Comparison of ENCODE assay signal across 11 cellular contexts in the genomic region with DNA sequence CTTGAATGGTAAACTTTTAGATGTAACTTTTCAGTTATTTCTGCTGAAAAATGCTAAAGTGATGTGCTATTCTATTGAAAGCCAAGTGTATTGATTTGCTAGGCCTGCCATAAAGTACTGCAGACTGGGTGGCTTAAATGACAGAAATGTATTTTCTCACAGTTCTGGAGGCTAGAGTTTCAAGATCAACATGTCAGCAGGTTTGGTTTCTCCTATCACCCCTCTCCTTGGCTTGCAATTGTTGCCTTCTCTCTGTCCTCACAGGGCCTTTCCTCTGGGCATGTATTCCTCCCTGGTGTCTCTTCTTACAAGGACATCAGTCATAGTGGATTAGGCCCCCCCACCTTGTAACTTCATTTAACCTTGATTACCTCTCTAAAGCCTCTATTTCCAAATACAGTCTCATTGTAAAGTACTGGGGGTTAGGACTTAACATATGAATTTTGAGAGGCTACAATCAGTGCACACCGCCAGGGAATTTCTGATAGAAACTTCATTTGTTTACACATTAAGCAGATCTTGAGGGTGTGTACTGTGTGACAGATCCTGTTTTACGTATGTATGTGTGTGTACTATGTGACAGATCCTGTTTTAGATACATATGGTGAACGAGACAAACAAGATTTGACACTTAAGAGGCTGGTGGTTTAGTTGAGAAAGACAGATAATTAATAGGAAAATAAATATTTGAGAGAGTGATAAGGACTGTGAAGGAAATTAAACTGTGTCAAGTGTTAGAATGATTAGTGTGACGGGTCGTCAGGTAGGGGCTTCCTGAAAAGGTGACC. TPM values are rescaled to one million over a fixed set of nuclear protein-coding genes. Genes with fewer than 3 reads are reported as not detected.
A peak's percentile ranks its signal among the peaks of the same experiment; 100 is the strongest.
DNase-seq lines count a peak whose midpoint lies in the region; ATAC-seq and TF ChIP-seq lines count a peak whose summit lies in the region.
"Had no signal": no experiment of that assay in that cellular context is flagged by ENCODE, and none has a peak within 500 bp of the region (broad histone marks: within the 10 kb centered on the region; RNA-seq: fewer than 3 reads in every experiment).

No MANE protein-coding gene starts in this region.

- H4K20me1 ChIP-seq in DOHH2 (ENCODE audit: control insufficient read depth, insufficient read depth, low read depth, low read length) = peaks cover 11% of the 10 kb centered on the region
- peaks cover 20% of the 10 kb centered on the region for H4K20me1 ChIP-seq in hepatocyte (ENCODE audit: insufficient read depth, poor library complexity, severe bottlenecking)

- peaks cover 15% of the 10 kb centered on the region for H3F3A ChIP-seq in DOHH2 (ENCODE audit: control insufficient read depth, insufficient read depth)

- TF ChIP-seq CTCF in DOHH2 (IDR thresholded peaks at IDR 0.05; ENCODE audit: low read depth, low read length, poor library complexity, severe bottlenecking) (no peak), hepatocyte (IDR thresholded peaks at IDR 0.05; ENCODE audit: poor library complexity) (no peak), gastrocnemius medialis (IDR thresholded peaks at IDR 0.05 in 4 of 5, conservative IDR thresholded peaks at IDR 0.05 in 1 of 5) (no peak)

- H3K4me3 ChIP-seq in DOHH2 (ENCODE audit: low read length) (peak overlapping the region; percentile 28), hepatocyte (no peak overlapping the region), gastrocnemius medialis (no peak overlapping the region)

- H3K9me3 ChIP-seq in DOHH2 (ENCODE audit: control insufficient read depth, insufficient read depth, low read length) (no peaks in the 10 kb centered on the region), hepatocyte (ENCODE audit: low read depth) (no peaks in the 10 kb centered on the region), gastrocnemius medialis (no peaks in the 10 kb centered on the region)

- H3K79me2 ChIP-seq in DOHH2 (ENCODE audit: control insufficient read depth, low read length) (peaks cover 92% of the 10 kb centered on the region), hepatocyte (peaks cover 83% of the 10 kb centered on the region)

- H3K4me2 ChIP-seq in DOHH2 (ENCODE audit: low read length) (peak overlapping the region; percentile 59), hepatocyte (no peak overlapping the region)

- no peak for TF ChIP-seq POLR2A in gastrocnemius medialis (IDR thresholded peaks at IDR 0.05)

- H3K4me1 ChIP-seq in DOHH2 (ENCODE audit: control insufficient read depth, low read length) = peaks cover 69% of the 10 kb centered on the region
- peaks cover 25% of the 10 kb centered on the region for H3K4me1 ChIP-seq in hepatocyte (ENCODE audit: insufficient read depth)
- H3K4me1 ChIP-seq in gastrocnemius medialis = peaks cover 50 to 74% of the 10 kb centered on the region in 2 donors

- 46% methylated on average over 5 of the region's 5 CpGs for WGBS in hepatocyte (ENCODE audit: low lambda C conversion rate, missing lambda C conversion rate)

- H3K9me2 ChIP-seq in DOHH2 (replicated peaks; ENCODE audit: control insufficient read depth, low read length) = no peaks in the 10 kb centered on the region
- no peaks in the 10 kb centered on the region for H3K9me2 ChIP-seq in hepatocyte (replicated peaks; ENCODE audit: insufficient read depth)

- H2AFZ ChIP-seq in hepatocyte = no peak overlapping the region

- intact Hi-C loops in gastrocnemius medialis (cut with DNase I; ENCODE audit: low total_unique reads) (no loop called here), head of caudate nucleus (cut with DNase I) (no loop called here)

- in situ Hi-C loops in gastrocnemius medialis (cut with MboI; ENCODE audit: low sequenced_read_pairs in 4 of 4) = no loop called here

- H3K36me3 ChIP-seq in DOHH2 (ENCODE audit: control insufficient read depth, low read length) (peaks cover 7% of the 10 kb centered on the region), hepatocyte (replicated peaks; ENCODE audit: insufficient read depth, low read depth) (no peaks in the 10 kb centered on the region), gastrocnemius medialis (no peaks in the 10 kb centered on the region)

- H3K27me3 ChIP-seq in DOHH2 (ENCODE audit: control insufficient read depth, low read length) (no peaks in the 10 kb centered on the region), hepatocyte (no peaks in the 10 kb centered on the region), gastrocnemius medialis (no peaks in the 10 kb centered on the region)

- DNase-seq in NCI-H69 (lab: John Stamatoyannopoulos, UW) (peak; percentile 20), hepatocyte (ENCODE audit: low spot score) (no peak), gastrocnemius medialis (peak; percentile 50 to 62), head of caudate nucleus (no peak), activated gamma-delta T cell treated with Interleukin-2 at 50 U/mL for 16 hours (no peak)
- DNase-seq in activated CD4-positive, alpha-beta T cell treated with anti-CD3 and anti-CD28 coated beads for 1 hour = no peak
- DNase-seq: activated CD4-positive, alpha-beta T cell treated with anti-CD3 and anti-CD28 coated beads for 36 hours; DMS153; mesendoderm; stimulated activated CD4-positive, alpha-beta T cell treated with anti-CD3 and anti-CD28 coated beads, Interleukin-4, amount 100 ng/mL, for 4 hours had no signal

- peak; percentile 97 for ATAC-seq in gastrocnemius medialis
- ATAC-seq: activated CD4-positive, alpha-beta T cell treated with anti-CD3 and anti-CD28 coated beads for 36 hours had no signal

- H3K27ac ChIP-seq in DOHH2 (ENCODE audit: low read depth, low read length) (peak overlapping the region; percentile 61), hepatocyte (peak overlapping the region; percentile 29), gastrocnemius medialis (peak overlapping the region; percentile 70 to 81 (median 78))

RNA-seq across cellular contexts. Expression of a gene that starts 49.5 kb away (rescaled TPM):
- 47.3 and 50.7 TPM in 2 replicates for total RNA-seq in hepatocyte
- 10.4 and 12.4 TPM in 2 replicates for polyA plus RNA-seq in hepatocyte
- 10 to 100 TPM; 18.9 to 47.4 (median 25.1) TPM for total RNA-seq in gastrocnemius medialis

Comparison
In these comparisons a context has a peak if more than half of its experiments do, and no peak if none do; other contexts are left out.
1. DNase-seq: peak in NCI-H69 (single experiment) and gastrocnemius medialis (2 of 2); none in hepatocyte (single experiment), head of caudate nucleus (0 of 42), activated CD4-positive, alpha-beta T cell treated with anti-CD3 and anti-CD28 coated beads for 1 hour (single experiment) and activated gamma-delta T cell treated with Interleukin-2 at 50 U/mL for 16 hours (single experiment).
2. Peak in every context shown above with its lines, with median percentiles within 50 percentile points of each other: H3K27ac ChIP-seq.